12 cellular contexts compared by ENCODE assay signal in the genomic region with DNA sequence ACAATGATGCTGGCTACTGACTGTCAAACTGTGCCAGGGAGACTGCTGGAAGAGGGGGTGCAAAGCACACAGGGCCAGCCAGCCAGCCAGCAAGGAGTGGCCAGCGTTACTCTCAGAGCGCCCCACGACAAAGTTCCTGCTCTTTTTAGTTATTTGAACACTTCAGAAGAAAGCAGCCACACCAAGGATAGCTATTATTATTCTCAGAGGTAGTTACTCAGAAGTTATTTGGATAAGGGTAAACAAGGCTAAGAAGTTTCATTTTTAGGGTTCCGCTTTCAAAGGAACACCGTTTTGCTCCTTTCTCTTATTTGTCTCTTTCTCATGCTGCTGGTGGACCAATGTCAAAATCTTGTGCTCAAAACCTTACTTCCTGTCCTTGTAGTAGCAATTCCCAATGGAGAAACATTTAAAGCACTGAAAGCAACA. TPM values are rescaled to one million over a fixed set of nuclear protein-coding genes. Genes with fewer than 3 reads are reported as not detected.
A peak's percentile ranks its signal among the peaks of the same experiment; 100 is the strongest.
DNase-seq lines count a peak whose midpoint lies in the region; ATAC-seq and TF ChIP-seq lines count a peak whose summit lies in the region.
"Had no signal": no experiment of that assay in that cellular context is flagged by ENCODE, and none has a peak within 500 bp of the region (broad histone marks: within the 10 kb centered on the region; RNA-seq: fewer than 3 reads in every experiment).

No MANE protein-coding gene starts in this region.

- peaks cover 51% of the 10 kb centered on the region for H3K4me1 Mint-ChIP-seq in CD8-positive, alpha-beta T cell (ENCODE audit: low read depth)
- H3K4me1 Mint-ChIP-seq in effector memory CD8-positive, alpha-beta T cell (ENCODE audit: low read depth in 2 of 2): peaks cover 22 to 44% of the 10 kb centered on the region in 2 donors

- no peaks in the 10 kb centered on the region for H3K79me2 ChIP-seq in OCI-LY7 (ENCODE audit: insufficient read depth, low read depth, low read length)

- POLR2A ChIA-PET in CD8-positive, alpha-beta T cell (lab: Charles Lee): no interaction called here
- POLR2A ChIA-PET in OCI-LY7 (lab: Charles Lee) (interaction anchor here (0.9 to 2.5 kb wide), 4 partner anchors 9 to 27 kb away, joined by 3 to 12 read pairs (median 6); no protein-coding TSS in a partner anchor), GM10248 (lab: Yijun Ruan, JAX) (no interaction called here)

- no peaks in the 10 kb centered on the region for H3K36me3 Mint-ChIP-seq in CD8-positive, alpha-beta T cell
- no peaks in the 10 kb centered on the region for H3K36me3 Mint-ChIP-seq in effector memory CD8-positive, alpha-beta T cell (ENCODE audit: insufficient read depth)
- H3K36me3 Mint-ChIP-seq: CD14-positive monocyte had no signal

- intact Hi-C loops in CD8-positive, alpha-beta T cell (cut with DNase I, micrococcal nuclease): loop anchor here in 1 of 2 experiments (1.0 to 2.0 kb wide), 2 partner anchors 8 to 21 kb away; no protein-coding TSS in a partner anchor
- intact Hi-C loops in OCI-LY7 (cut with micrococcal nuclease; ENCODE audit: unreplicated experiment): no loop called here

- no peaks in the 10 kb centered on the region for H3K9me3 Mint-ChIP-seq in CD8-positive, alpha-beta T cell
- no peaks in the 10 kb centered on the region for H3K9me3 Mint-ChIP-seq in effector memory CD8-positive, alpha-beta T cell

- no peaks in the 10 kb centered on the region for H4K20me1 ChIP-seq in OCI-LY7 (ENCODE audit: insufficient read depth, low read length)

- no TSS peak for BruUV-seq in OCI-LY7 (replicated peaks; lab: Mats Ljungman, UMichigan)

- H3K4me3 Mint-ChIP-seq in CD8-positive, alpha-beta T cell: peak overlapping the region; percentile 54
- peak overlapping the region; percentile 51 to 60 for H3K4me3 Mint-ChIP-seq in effector memory CD8-positive, alpha-beta T cell
- H3K4me3 Mint-ChIP-seq: CD14-positive monocyte had no signal

- H3K4me2 ChIP-seq in OCI-LY7 (ENCODE audit: low read length): peak overlapping the region; percentile 43

- H3K9me3 ChIP-seq in CD8-positive, alpha-beta T cell (ENCODE audit: low read length): no peaks in the 10 kb centered on the region
- H3K9me3 ChIP-seq in OCI-LY7 (ENCODE audit: low read length): peaks cover under 1% of the 10 kb centered on the region; the same call in 1 of the 2 replicates
- H3K9me3 ChIP-seq: prostate gland had no signal

- H3K4me3 ChIP-seq in CD8-positive, alpha-beta T cell (ENCODE audit: low read depth, low read length): no peak overlapping the region
- H3K4me3 ChIP-seq in OCI-LY7 (ENCODE audit: low read depth, low read length, poor library complexity, severe bottlenecking): no peak overlapping the region
- H3K4me3 ChIP-seq: prostate gland had no signal

- H2AFZ ChIP-seq in OCI-LY7 (ENCODE audit: low read length): peak overlapping the region; percentile 98

- no peak for ATAC-seq in CD8-positive, alpha-beta T cell
- peak; percentile 40 for ATAC-seq in GM18868 (IDR thresholded peaks at IDR 0.05; ENCODE audit: unreplicated experiment)
- ATAC-seq in effector memory CD8-positive, alpha-beta T cell (replicated peaks): no peak

- no peaks in the 10 kb centered on the region for H3K27me3 ChIP-seq in CD8-positive, alpha-beta T cell (ENCODE audit: insufficient read depth, low read length)

- DNase-seq in CD8-positive, alpha-beta T cell: no peak
- DNase-seq in OCI-LY7 (ENCODE audit: low spot score) (no peak), SW480 (ENCODE audit: low spot score) (no peak), NCI-H1694 treated with DMSO at 0.1 percent for 48 hours (lab: John Stamatoyannopoulos, UW) (no peak), GM10248 (ENCODE audit: extremely low spot score) (no peak), COR-L47 (lab: John Stamatoyannopoulos, UW) (no peak)
- DNase-seq in effector memory CD8-positive, alpha-beta T cell: no peak
- DNase-seq: erythroblast, NCI-H2171 had no signal

- H3K36me3 ChIP-seq in CD8-positive, alpha-beta T cell (ENCODE audit: insufficient read depth, low read length): no peaks in the 10 kb centered on the region
- no peaks in the 10 kb centered on the region for H3K36me3 ChIP-seq in OCI-LY7 (ENCODE audit: insufficient read depth, low read length)
- H3K36me3 ChIP-seq: prostate gland had no signal

- CTCF ChIA-PET in CD8-positive, alpha-beta T cell (lab: Charles Lee): no interaction called here
- CTCF ChIA-PET in OCI-LY7 (lab: Charles Lee; ENCODE audit: unreplicated experiment): interaction anchor here (0.8 kb wide), 1 partner anchor 9 kb away, joined by 4 read pairs; no protein-coding TSS in a partner anchor
- CTCF ChIA-PET in GM10248 (lab: Yijun Ruan, JAX): interaction anchor here (0.8 to 1.2 kb wide), 2 partner anchors 14 to 159 kb away, joined by 3 read pairs; no protein-coding TSS in a partner anchor

- peak overlapping the region; percentile 82 for H3K27ac Mint-ChIP-seq in CD8-positive, alpha-beta T cell
- H3K27ac Mint-ChIP-seq in effector memory CD8-positive, alpha-beta T cell: peak overlapping the region; percentile 36 to 91

- no peaks in the 10 kb centered on the region for H3K9me2 ChIP-seq in OCI-LY7 (ENCODE audit: insufficient read depth, low read length)

- H3K27ac ChIP-seq in CD8-positive, alpha-beta T cell (ENCODE audit: low read depth, low read length): no peak overlapping the region
- H3K27ac ChIP-seq in OCI-LY7 (ENCODE audit: low read depth, low read length, poor library complexity, severe bottlenecking): no peak overlapping the region
- H3K27ac ChIP-seq: prostate gland had no signal

- TF ChIP-seq CTCF in CD8-positive, alpha-beta T cell (IDR thresholded peaks at IDR 0.05): no peak
- TF ChIP-seq CTCF in OCI-LY7 (conservative IDR thresholded peaks at IDR 0.05; ENCODE audit: low read length) (no peak), GM10248 (IDR thresholded peaks at IDR 0.05; ENCODE audit: control extremely low read depth, extremely low read depth, low read depth, missing control alignments) (no peak)

- no peaks in the 10 kb centered on the region for H3K27me3 Mint-ChIP-seq in CD8-positive, alpha-beta T cell (ENCODE audit: low read depth)
- H3K27me3 Mint-ChIP-seq in effector memory CD8-positive, alpha-beta T cell: no peaks in the 10 kb centered on the region

- peaks cover 16% of the 10 kb centered on the region for H3K4me1 ChIP-seq in CD8-positive, alpha-beta T cell (ENCODE audit: insufficient read depth, low read length)
- H3K4me1 ChIP-seq in OCI-LY7 (ENCODE audit: insufficient read depth, low read length, poor library complexity, severe bottlenecking): peaks cover 39% of the 10 kb centered on the region
- H3K4me1 ChIP-seq: prostate gland had no signal

RNA-seq across cellular contexts. Expression of a gene that starts 59.9 kb away (rescaled TPM):
- total RNA-seq in CD8-positive, alpha-beta T cell: not detected
- 1.5 and 2.6 TPM in 2 replicates for total RNA-seq in OCI-LY7 (2014; rRNA removed; shearing (Covaris generic))
- total RNA-seq in OCI-LY7 (2022): 1.5 and 2.9 TPM in 2 replicates
